ENCODE assay signal across 24 cellular contexts in the genomic region with DNA sequence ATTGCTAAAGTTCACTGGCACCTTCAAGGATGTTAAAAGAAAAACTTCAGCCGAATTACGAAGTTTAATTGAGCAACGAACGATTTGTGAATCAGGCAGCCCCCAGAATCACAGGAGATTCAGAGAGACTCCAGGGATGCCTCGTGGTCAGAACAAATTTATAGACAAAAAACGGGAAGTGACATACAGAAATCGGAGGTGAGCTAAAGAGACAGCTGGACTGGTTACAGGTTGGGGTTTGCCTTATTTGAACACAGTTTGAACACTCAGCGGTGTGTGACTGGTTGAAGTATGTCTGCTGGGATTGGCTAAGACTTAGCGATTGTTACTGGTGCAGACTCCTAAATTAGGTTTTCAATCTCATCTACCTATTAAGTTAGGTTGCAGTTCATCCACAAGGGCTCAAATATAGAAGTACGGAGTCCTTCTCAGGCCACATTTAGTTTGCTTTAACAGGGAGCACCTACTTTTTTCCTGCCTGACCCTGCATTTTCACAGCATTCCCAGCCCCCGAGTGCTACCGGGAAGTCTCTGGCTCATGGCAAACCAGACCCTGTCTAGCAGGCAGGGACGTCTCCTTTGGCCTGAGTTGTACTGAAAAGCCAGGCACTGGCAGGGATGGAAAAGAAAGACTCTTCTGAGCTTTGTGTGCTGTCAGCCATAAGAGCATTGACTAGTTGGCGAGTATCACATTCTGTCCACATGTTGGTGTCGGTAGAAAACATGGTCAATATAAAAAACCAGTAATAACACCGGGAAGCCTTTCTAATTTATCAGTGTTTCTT. TPM values are rescaled to one million over a fixed set of nuclear protein-coding genes. Genes with fewer than 3 reads are reported as not detected.
DNase-seq lines count a peak whose midpoint lies in the region; ATAC-seq, FAIRE-seq and TF ChIP-seq lines count a peak whose summit lies in the region.
"Had no signal": no experiment of that assay in that cellular context is flagged by ENCODE, and none has a peak within 500 bp of the region (broad histone marks: within the 10 kb centered on the region; RNA-seq: fewer than 3 reads in every experiment).

No MANE protein-coding gene starts in this region.

- H3K36me3 ChIP-seq in GM12878 (ENCODE audit: control insufficient read depth in 2 of 2, insufficient read depth in 2 of 2, low read length in 1 of 2): no peaks in the 10 kb centered on the region
- H3K36me3 ChIP-seq: MG63, Peyer's patch, SJSA1 had no signal

- no peak overlapping the region for H3K9ac ChIP-seq in GM12878 (ENCODE audit: control insufficient read depth, insufficient read depth, low read length)
- H3K9ac ChIP-seq: GM23248 had no signal

- no peak for TF ChIP-seq POLR2A in GM12878 (IDR thresholded peaks at IDR 0.05; ENCODE audit: low read depth, low read length)

- no peaks in the 10 kb centered on the region for H3K9me3 Mint-ChIP-seq in stimulated activated naive B cell treated with anti-CD40 and anti-IgM and Interleukin-4, amounts not matched to agents 10 μg/mL and 1 μg/mL and 100 μg/mL, for 72 hours
- H3K9me3 Mint-ChIP-seq: CD14-positive monocyte, IgD-negative memory B cell had no signal

- peaks cover 0 to 2% of the 10 kb centered on the region in 2 donors for H3K4me1 Mint-ChIP-seq in stimulated activated naive B cell treated with anti-CD40 and anti-IgM and Interleukin-4, amounts not matched to agents 10 μg/mL and 1 μg/mL and 100 μg/mL, for 72 hours
- H3K4me1 Mint-ChIP-seq: B cell, CD14-positive monocyte, IgD-negative memory B cell had no signal

- no peak overlapping the region for H3K4me3 Mint-ChIP-seq in stimulated activated naive B cell treated with anti-CD40 and anti-IgM and Interleukin-4, amounts not matched to agents 10 μg/mL and 1 μg/mL and 100 μg/mL, for 72 hours
- H3K4me3 Mint-ChIP-seq: B cell, CD14-positive monocyte, IgD-negative memory B cell had no signal

- H3K4me1 ChIP-seq in GM12878 (ENCODE audit: control insufficient read depth, insufficient read depth, low read length): no peaks in the 10 kb centered on the region
- H3K4me1 ChIP-seq: Peyer's patch had no signal

- in situ Hi-C loops in GM12878 (cut with MboI): no loop called here

- no peaks in the 10 kb centered on the region for H3K9me3 ChIP-seq in GM12878 (replicated peaks; ENCODE audit: control insufficient read depth, insufficient read depth, low read length)
- H3K9me3 ChIP-seq: A549, MG63, Peyer's patch, SJSA1 had no signal

- H3K27ac Mint-ChIP-seq in stimulated activated naive B cell treated with anti-CD40 and anti-IgM and Interleukin-4, amounts not matched to agents 10 μg/mL and 1 μg/mL and 100 μg/mL, for 72 hours: no peak overlapping the region
- H3K27ac Mint-ChIP-seq: B cell, IgD-negative memory B cell had no signal

- peaks cover 27 to 28% of the 10 kb centered on the region in 2 donors for H3K27me3 Mint-ChIP-seq in stimulated activated naive B cell treated with anti-CD40 and anti-IgM and Interleukin-4, amounts not matched to agents 10 μg/mL and 1 μg/mL and 100 μg/mL, for 72 hours

- TF ChIP-seq EP300 in GM12878 (IDR thresholded peaks at IDR 0.05; ENCODE audit: borderline replicate concordance in 1 of 2, control insufficient read depth in 1 of 2, low read depth in 2 of 2, low read length in 2 of 2): no peak

- no peak overlapping the region for H3K4me2 ChIP-seq in GM12878 (ENCODE audit: control insufficient read depth, insufficient read depth)
- H3K4me2 ChIP-seq: A549 had no signal

- POLR2A ChIA-PET in GM12878 (lab: Charles Lee): no interaction called here

- H4K20me1 ChIP-seq in GM12878 (ENCODE audit: control insufficient read depth, insufficient read depth): no peaks in the 10 kb centered on the region

- H3K27ac ChIP-seq in GM12878 (ENCODE audit: control insufficient read depth, insufficient read depth): no peak overlapping the region
- H3K27ac ChIP-seq: A549, GM23248, Peyer's patch, SJSA1 had no signal

- intact Hi-C loops in GM12878 (cut with micrococcal nuclease; ENCODE audit: unreplicated experiment) (loop anchor here (10.0 kb wide), 1 partner anchor 371 kb away; no protein-coding TSS in a partner anchor), posterior cingulate gyrus (cut with DNase I) (no loop called here)

- H3K36me3 Mint-ChIP-seq in stimulated activated naive B cell treated with anti-CD40 and anti-IgM and Interleukin-4, amounts not matched to agents 10 μg/mL and 1 μg/mL and 100 μg/mL, for 72 hours: no peaks in the 10 kb centered on the region
- H3K36me3 Mint-ChIP-seq: CD14-positive monocyte, IgD-negative memory B cell had no signal

- FAIRE-seq in HTR-8/SVneo (lab: Jason Lieb, UNC) (peak; percentile 33), GM12878 (lab: Jason Lieb, UNC) (no peak)
- FAIRE-seq: A549, GM12892, GM18507 had no signal

- no peak for ATAC-seq in GM12878
- no peak for ATAC-seq in stimulated activated naive B cell treated with anti-CD40 and anti-IgM and Interleukin-4, amounts not matched to agents 10 μg/mL and 1 μg/mL and 100 μg/mL, for 72 hours (replicated peaks)
- ATAC-seq: A549, HCT116 had no signal

- no TSS peak for BruUV-seq in GM12878 (replicated peaks; lab: Mats Ljungman, UMichigan)

- no peak for TF ChIP-seq RAD21 in GM12878 (IDR thresholded peaks at IDR 0.05; ENCODE audit: insufficient read depth, low read depth, low read length)

- H3K79me2 ChIP-seq in GM12878 (ENCODE audit: control insufficient read depth, insufficient read depth, low read length): no peaks in the 10 kb centered on the region

- TF ChIP-seq CTCF in GM12865 (IDR thresholded peaks at IDR 0.05; ENCODE audit: insufficient read depth, low read depth, low read length, missing control alignments): no peak
- TF ChIP-seq CTCF in GM12878 (IDR thresholded peaks at IDR 0.05 in 2 of 3, conservative IDR thresholded peaks at IDR 0.05 in 1 of 3; ENCODE audit: control insufficient read depth in 2 of 3, extremely low read depth in 1 of 3, insufficient read depth in 1 of 3, low read depth in 3 of 3, low read length in 3 of 3): no peak

- peaks cover 0 to 3% of the 10 kb centered on the region in 2 experiments; a peak in 2 of 4 replicates for H3K27me3 ChIP-seq in GM12878 (replicated peaks in 1 of 2; ENCODE audit: control insufficient read depth in 2 of 2, insufficient read depth in 2 of 2, low read length in 1 of 2)
- H3K27me3 ChIP-seq: Peyer's patch, SJSA1 had no signal

- CTCF ChIA-PET in GM12878 (lab: Yijun Ruan, JAX): no interaction called here

- 70% methylated on average over 16 of the region's 16 CpGs for WGBS in GM12878 (ENCODE audit: insufficient coverage, insufficient replicate concordance, low lambda C conversion rate, missing lambda C conversion rate)

- H2AFZ ChIP-seq in GM12878 (ENCODE audit: control insufficient read depth, low read depth, low read length): no peak overlapping the region
- H2AFZ ChIP-seq: GM23248 had no signal

- DNase-seq in GM12865 (ENCODE audit: low read depth): peak; percentile 5
- DNase-seq in HTR-8/SVneo (ENCODE audit: insufficient read length, low spot score): no peak
- peak; percentile 13 for DNase-seq in NOMO-1 treated with DMSO at 0.1 percent for 48 hours (lab: John Stamatoyannopoulos, UW; ENCODE audit: unreplicated experiment)
- no peak for DNase-seq in GM12878 (ENCODE audit: low read depth, low spot score)
- DNase-seq in HCEC 1CT: no peak
- DNase-seq in stimulated activated naive B cell treated with anti-CD40 and anti-IgM and Interleukin-4, amounts not matched to agents 10 μg/mL and 1 μg/mL and 100 μg/mL, for 72 hours: no peak
- no peak for DNase-seq in posterior cingulate gyrus
- no peak for DNase-seq in midbrain (lab: John Stamatoyannopoulos, UW)
- DNase-seq: EL, GM23248, MG63, NCI-H1694 treated with DMSO at 0.1 percent for 48 hours, NCI-H2081 treated with DMSO at 0.1 percent for 48 hours, NCI-H446 treated with DMSO at 0.1 percent for 48 hours, NCI-H526 treated with DMSO at 0.1 percent for 48 hours, Peyer's patch had no signal

- RAD21 ChIA-PET in GM12878 (lab: Charles Lee; ENCODE audit: unreplicated experiment): no interaction called here

- H3K4me3 ChIP-seq in GM12865 (ENCODE audit: low read depth, low read length): no peak overlapping the region
- no peak overlapping the region for H3K4me3 ChIP-seq in GM12878
- H3K4me3 ChIP-seq: A549, GM23248, MG63, Peyer's patch, SJSA1 had no signal

- SMC1A ChIA-PET in GM12878 (lab: Charles Lee; ENCODE audit: uncharacterized antibody, unreplicated experiment): no interaction called here

TF ChIP-seq in GM12878, 131 proteins besides CTCF, POLR2A, EP300 and RAD21:
- TF ChIP-seq, protein P1, sequence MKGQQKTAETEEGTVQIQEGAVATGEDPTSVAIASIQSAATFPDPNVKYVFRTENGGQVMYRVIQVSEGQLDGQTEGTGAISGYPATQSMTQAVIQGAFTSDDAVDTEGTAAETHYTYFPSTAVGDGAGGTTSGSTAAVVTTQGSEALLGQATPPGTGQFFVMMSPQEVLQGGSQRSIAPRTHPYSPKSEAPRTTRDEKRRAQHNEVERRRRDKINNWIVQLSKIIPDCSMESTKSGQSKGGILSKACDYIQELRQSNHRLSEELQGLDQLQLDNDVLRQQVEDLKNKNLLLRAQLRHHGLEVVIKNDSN (IDR thresholded peaks at IDR 0.05; ENCODE audit: borderline replicate concordance, extremely low read length, insufficient read depth, low read depth, low read length): no peak
- TF ChIP-seq ZNF217 (IDR thresholded peaks at IDR 0.05): no peak
- peak; percentile 54; the same call in 1 of the 2 replicates for TF ChIP-seq SPI1 (IDR thresholded peaks at IDR 0.05; ENCODE audit: borderline replicate concordance, insufficient read depth, low read depth, low read length)

RNA-seq across cellular contexts. Expression of gene CDCA7, which starts 41.1 kb away (rescaled TPM):
- total RNA-seq in GM12878 (2013; cell fraction: nucleolus; rRNA removed): 38.0 and 38.4 TPM in 2 replicates
- total RNA-seq in GM12878 (2014; rRNA removed): 31.2 and 33.9 TPM in 2 replicates
- 26.3 and 27.3 TPM in 2 replicates for total RNA-seq in GM12878 (2014; rRNA removed; fragmentation: Illumina TruSeq; extraction: Trizol)
- 41.0 and 42.5 TPM in 2 replicates for total RNA-seq in GM12878 (2021)
- 15.7 TPM for polyA plus RNA-seq in GM12878 (2011; ENCODE audit: low read depth)
- 40.6 and 43.4 TPM in 2 replicates for polyA plus RNA-seq in GM12878 (2011; rRNA removed)
- 25.2 and 25.4 TPM in 2 replicates for polyA plus RNA-seq in GM12878 (2011; cell fraction: cytosol; rRNA removed)
- 73.1 and 74.0 TPM in 2 replicates for polyA plus RNA-seq in GM12878 (2011; cell fraction: nucleus; rRNA removed)
- polyA plus RNA-seq in GM12878 (2012): 20.8 and 27.1 TPM in 2 replicates
- polyA plus RNA-seq in GM12878 (2014; fragmentation: Illumina TruSeq; extraction: Trizol): 50.7 and 51.7 TPM in 2 replicates
- polyA plus RNA-seq in GM12878 (2014; fragmentation: Nextera tagmentation; extraction: Ambion mirVana): 10 to 100 TPM; 23.5 to 26.4 TPM
- 44.0 and 47.3 TPM in 2 replicates for polyA plus RNA-seq in GM12878 (2014; rRNA removed)
- polyA plus RNA-seq in GM12878 (2016; fragmentation: Nextera tagmentation; extraction: Ambion mirVana): 10 to 100 TPM; 68.1 to 71.3 TPM
- 12.1 and 18.8 TPM in 2 replicates for polyA minus RNA-seq in GM12878 (2011; rRNA and poly(A)+ RNA removed)
- polyA minus RNA-seq in GM12878 (2011; cell fraction: cytosol; rRNA and poly(A)+ RNA removed): 8.0 and 9.1 TPM in 2 replicates
- 7.0 and 10.0 TPM in 2 replicates for polyA minus RNA-seq in GM12878 (2011; cell fraction: nucleus; rRNA and poly(A)+ RNA removed)

Comparison
In these comparisons a context has a peak if more than half of its experiments do, and no peak if none do; other contexts are left out.
1. DNase-seq: peak in GM12865 (single experiment) and NOMO-1 treated with DMSO at 0.1 percent for 48 hours (single experiment); none in HTR-8/SVneo (single experiment), GM12878 (single experiment), HCEC 1CT (single experiment), stimulated activated naive B cell treated with anti-CD40 and anti-IgM and Interleukin-4, amounts not matched to agents 10 μg/mL and 1 μg/mL and 100 μg/mL, for 72 hours (single experiment), posterior cingulate gyrus (0 of 10) and midbrain (single experiment).